Comparison of ENCODE assay signal across 8 cellular contexts in genomic region chr1:114510235-114511047, GRCh38. TPM values are rescaled to one million over a fixed set of nuclear protein-coding genes. Genes with fewer than 3 reads are reported as not detected.
DNase-seq lines count a peak whose midpoint lies in the region; ATAC-seq and TF ChIP-seq lines count a peak whose summit lies in the region.

No MANE protein-coding gene starts in this region.

- H3K9me3 Mint-ChIP-seq in CD14-positive monocyte = peaks cover 0 to 5% (median 0%) of the 10 kb centered on the region in 7 donors
- no peaks in the 10 kb centered on the region for H3K9me3 Mint-ChIP-seq in activated naive CD8-positive, alpha-beta T cell (ENCODE audit: low read depth)

- TF ChIP-seq CTCF in CD14-positive monocyte (IDR thresholded peaks at IDR 0.05) (no peak), prostate gland (IDR thresholded peaks at IDR 0.05) (no peak)

- under 1% methylated on average over 67 of the region's 75 CpGs for WGBS in prostate gland

- H3K27ac Mint-ChIP-seq in CD14-positive monocyte = peak overlapping the region; percentile 48 to 93 (median 72)
- H3K27ac Mint-ChIP-seq in activated naive CD8-positive, alpha-beta T cell = peak overlapping the region; percentile 78

- H3K4me1 ChIP-seq in prostate gland (replicated peaks) = no peaks in the 10 kb centered on the region

- TF ChIP-seq POLR2A in prostate gland (IDR thresholded peaks at IDR 0.05) = no peak

- intact Hi-C loops in CD14-positive monocyte (cut with micrococcal nuclease) = loop anchor here in 1 of 2 donors (5.0 to 10.0 kb wide), 3 partner anchors 56 to 247 kb away; partner anchors contain the start of genes BCAS2 and CSDE1
- intact Hi-C loops in left ventricle myocardium superior (cut with micrococcal nuclease) = no loop called here
- intact Hi-C loops in prostate gland (cut with DNase I) = loop anchor here (5.0 to 10.0 kb wide), 4 partner anchors 72 to 244 kb away; partner anchors contain the start of genes BCAS2 and CSDE1

- H3K27me3 ChIP-seq in prostate gland (replicated peaks; ENCODE audit: insufficient read depth) = no peaks in the 10 kb centered on the region

- no peaks in the 10 kb centered on the region for H3K9me3 ChIP-seq in prostate gland

- peaks cover 48% of the 10 kb centered on the region for H3K4me1 Mint-ChIP-seq in CD14-positive monocyte
- peaks cover 53% of the 10 kb centered on the region for H3K4me1 Mint-ChIP-seq in activated naive CD8-positive, alpha-beta T cell (ENCODE audit: low read depth)

- peak overlapping the region; percentile 81 to 89 for H3K4me3 ChIP-seq in prostate gland

- peak overlapping the region; percentile 94 to 98 for H3K4me3 Mint-ChIP-seq in CD14-positive monocyte
- peak overlapping the region; percentile 92 for H3K4me3 Mint-ChIP-seq in activated naive CD8-positive, alpha-beta T cell

- H3K27ac ChIP-seq in prostate gland = peak overlapping the region; percentile 93 to 98

- no peaks in the 10 kb centered on the region for H3K36me3 ChIP-seq in prostate gland

- H3K27me3 Mint-ChIP-seq in CD14-positive monocyte (ENCODE audit: low read depth in 3 of 3) = peaks cover 0 to 12% (median 2%) of the 10 kb centered on the region in 3 donors
- H3K27me3 Mint-ChIP-seq in activated naive CD8-positive, alpha-beta T cell = no peaks in the 10 kb centered on the region

- peak; percentile 56 for ATAC-seq in GM19351 (IDR thresholded peaks at IDR 0.05; ENCODE audit: unreplicated experiment)
- ATAC-seq in HG03432 (IDR thresholded peaks at IDR 0.05; ENCODE audit: unreplicated experiment) = peak; percentile 73
- peak; percentile 79 for ATAC-seq in left ventricle myocardium superior

- peak; percentile 47 for DNase-seq in CD14-positive monocyte (ENCODE audit: low spot score)
- peak; percentile 55 for DNase-seq in RPMI8226
- peak; percentile 62 for DNase-seq in left ventricle myocardium superior
- peak; percentile 28 for DNase-seq in prostate gland (ENCODE audit: low spot score)
- DNase-seq in cortex of kidney (lab: John Stamatoyannopoulos, UW) = no peak

- peaks cover 13 to 20% of the 10 kb centered on the region in 2 donors for H3K36me3 Mint-ChIP-seq in CD14-positive monocyte
- peaks cover 2% of the 10 kb centered on the region for H3K36me3 Mint-ChIP-seq in activated naive CD8-positive, alpha-beta T cell

RNA-seq across cellular contexts. Expression of gene TRIM33, which starts 0.6 kb away (rescaled TPM):
- polyA plus RNA-seq in CD14-positive monocyte = 10 to 100 TPM; 11.8 to 16.5 TPM
- total RNA-seq in left ventricle myocardium superior (17.9 TPM), prostate gland (10 to 100 TPM; 36.7 to 54.9 TPM)
